15 cellular contexts compared by ENCODE assay signal in genomic region chr2:32715981-32716380, GRCh38.
DNase-seq lines count a peak whose midpoint lies in the region; ATAC-seq and TF ChIP-seq lines count a peak whose summit lies in the region.
"Had no signal": no experiment of that assay in that cellular context is flagged by ENCODE, and none has a peak within 500 bp of the region (broad histone marks: within the 10 kb centered on the region; RNA-seq: fewer than 3 reads in every experiment).

No MANE protein-coding gene starts in this region.

- peaks cover 15% of the 10 kb centered on the region for H3K4me1 Mint-ChIP-seq in mesothelial cell of epicardium
- H3K4me1 Mint-ChIP-seq: H9, neural progenitor cell had no signal

- peaks cover 14% of the 10 kb centered on the region for H3K36me3 Mint-ChIP-seq in mesothelial cell of epicardium
- H3K36me3 Mint-ChIP-seq: neural progenitor cell had no signal

- peak overlapping the region; percentile 19 for H3K27ac Mint-ChIP-seq in mesothelial cell of epicardium
- H3K27ac Mint-ChIP-seq: activated CD4-positive, alpha-beta memory T cell treated with anti-CD3 and anti-CD28 coated beads, Interleukin-2, amount 10 ng/mL, durations not matched to agents 7 days and 5 days; activated naive CD8-positive, alpha-beta T cell treated with anti-CD3 and anti-CD28 coated beads, Interleukin-2, amount 10 ng/mL, durations not matched to agents 7 days and 5 days; H9; neural progenitor cell had no signal

- no peak for TF ChIP-seq CTCF in mesothelial cell of epicardium (IDR thresholded peaks at IDR 0.05; ENCODE audit: unreplicated experiment)
- TF ChIP-seq CTCF in upper lobe of right lung (IDR thresholded peaks at IDR 0.05), result no peak

- intact Hi-C loops in upper lobe of right lung (cut with DNase I), result no loop called here

- no peaks in the 10 kb centered on the region for H3K27me3 ChIP-seq in upper lobe of right lung
- H3K27me3 ChIP-seq: neural progenitor cell had no signal

- H3K9me3 Mint-ChIP-seq in mesothelial cell of epicardium, result peaks cover 8% of the 10 kb centered on the region
- H3K9me3 Mint-ChIP-seq: activated CD4-positive, alpha-beta memory T cell treated with anti-CD3 and anti-CD28 coated beads, Interleukin-2, amount 10 ng/mL, durations not matched to agents 7 days and 5 days; activated T-cell treated with anti-CD3 and anti-CD28 coated beads, Interleukin-2, amount 50 U/mL, for 72 hours; central memory CD8-positive, alpha-beta T cell; H9; neural progenitor cell had no signal

- no peak overlapping the region for H3K27ac ChIP-seq in upper lobe of right lung
- H3K27ac ChIP-seq: neural progenitor cell had no signal

- no peak for ATAC-seq in upper lobe of right lung
- no peak for ATAC-seq in GM18858 (IDR thresholded peaks at IDR 0.05; ENCODE audit: unreplicated experiment)

- H3K27me3 Mint-ChIP-seq in mesothelial cell of epicardium (ENCODE audit: low read depth), result no peaks in the 10 kb centered on the region
- H3K27me3 Mint-ChIP-seq: activated CD4-positive, alpha-beta memory T cell treated with anti-CD3 and anti-CD28 coated beads, Interleukin-2, amount 10 ng/mL, durations not matched to agents 7 days and 5 days; activated naive CD8-positive, alpha-beta T cell treated with anti-CD3 and anti-CD28 coated beads, Interleukin-2, amount 10 ng/mL, durations not matched to agents 7 days and 5 days; central memory CD8-positive, alpha-beta T cell had no signal

- H3K4me3 Mint-ChIP-seq in mesothelial cell of epicardium, result no peak overlapping the region
- H3K4me3 Mint-ChIP-seq: activated CD4-positive, alpha-beta memory T cell treated with anti-CD3 and anti-CD28 coated beads, Interleukin-2, amount 10 ng/mL, durations not matched to agents 7 days and 5 days; activated naive CD8-positive, alpha-beta T cell treated with anti-CD3 and anti-CD28 coated beads, Interleukin-2, amount 10 ng/mL, durations not matched to agents 7 days and 5 days; central memory CD8-positive, alpha-beta T cell; H9; neural progenitor cell had no signal

- no peak overlapping the region for H3K4me3 ChIP-seq in upper lobe of right lung
- H3K4me3 ChIP-seq: neural progenitor cell had no signal

- DNase-seq in EL (peak; percentile 24), NCI-H2171 treated with DMSO at 0.1 percent for 48 hours (lab: John Stamatoyannopoulos, UW) (peak; percentile 92), cerebellar cortex (ENCODE audit: low spot score) (peak; percentile 16), mesothelial cell of epicardium (ENCODE audit: low spot score in 2 of 2, unreplicated experiment in 2 of 2) (no peak), putamen (ENCODE audit: low spot score) (no peak), upper lobe of right lung (no peak)
- DNase-seq: activated CD4-positive, alpha-beta memory T cell treated with anti-CD3 and anti-CD28 coated beads, Interleukin-2, amount 10 ng/mL, durations not matched to agents 7 days and 5 days; activated naive CD8-positive, alpha-beta T cell treated with anti-CD3 and anti-CD28 coated beads, Interleukin-2, amount 10 ng/mL, durations not matched to agents 7 days and 5 days; activated T-cell treated with anti-CD3 and anti-CD28 coated beads, Interleukin-2, amount 50 U/mL, for 72 hours; Calu3; H9; NCI-H2107 had no signal

- peaks cover 17% of the 10 kb centered on the region for H3K4me1 ChIP-seq in upper lobe of right lung
- H3K4me1 ChIP-seq: neural progenitor cell had no signal

- H3K9me3 ChIP-seq in upper lobe of right lung, result no peaks in the 10 kb centered on the region

- no peaks in the 10 kb centered on the region for H3K36me3 ChIP-seq in upper lobe of right lung
- H3K36me3 ChIP-seq: neural progenitor cell had no signal

Comparison
In these comparisons a context has a peak if more than half of its experiments do, and no peak if none do; other contexts are left out.
1. DNase-seq: peak in EL (single experiment), NCI-H2171 treated with DMSO at 0.1 percent for 48 hours (single experiment) and cerebellar cortex (single experiment); none in mesothelial cell of epicardium (0 of 2), putamen (single experiment) and upper lobe of right lung (single experiment).